ENCODE assay signal across 8 cellular contexts in the genomic region with DNA sequence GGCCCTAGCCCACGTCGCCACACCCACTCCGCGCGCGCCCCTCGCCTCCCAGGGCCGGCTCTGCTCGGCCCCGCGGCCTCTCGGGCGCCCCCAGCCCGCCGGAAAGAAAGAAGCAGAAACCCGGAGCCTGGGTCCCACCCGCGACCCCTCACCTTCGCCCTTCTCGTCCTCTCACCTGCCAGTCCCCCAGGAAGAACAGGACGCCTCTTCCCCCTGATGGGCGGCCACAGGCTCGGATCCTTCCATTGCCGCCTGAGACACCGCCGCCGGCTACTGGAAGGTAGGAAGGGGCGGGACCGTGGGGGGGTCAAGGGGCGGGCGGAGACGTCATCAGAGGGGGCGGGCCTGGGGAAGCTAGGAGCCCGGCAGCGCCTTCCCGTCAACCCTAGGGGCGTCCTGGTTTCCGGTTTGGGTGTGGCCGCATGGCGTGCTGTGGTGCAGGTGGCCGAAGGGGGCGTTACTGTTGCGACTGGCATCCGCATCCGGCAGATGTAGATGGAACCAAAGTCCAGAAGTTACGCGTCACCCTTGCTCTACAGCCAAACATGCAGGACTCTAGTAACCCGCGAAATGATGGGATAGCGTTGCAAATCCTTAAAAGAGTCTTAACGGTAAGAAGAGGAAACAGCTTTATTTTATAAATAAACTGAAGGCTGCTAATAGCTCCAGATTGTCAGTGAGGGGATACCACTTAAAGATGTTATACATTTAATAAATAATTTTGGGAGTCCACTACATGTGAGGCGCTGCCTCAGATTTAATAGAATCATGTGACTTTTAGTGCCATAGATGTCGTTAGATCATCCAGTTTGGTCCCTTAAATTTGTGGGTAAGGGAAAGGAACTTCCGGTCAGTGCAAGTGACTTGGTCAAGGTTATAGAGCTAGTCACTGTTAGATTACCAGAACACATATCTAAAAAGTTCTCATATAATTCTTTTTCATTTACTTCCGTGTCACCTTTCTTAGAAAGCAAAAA. TPM values are rescaled to one million over a fixed set of nuclear protein-coding genes. Genes with fewer than 3 reads are reported as not detected.
DNase-seq lines count a peak whose midpoint lies in the region; ATAC-seq and TF ChIP-seq lines count a peak whose summit lies in the region.

A gene (minus strand): TSS at position 282 of the 977 bp plus-strand sequence. CDS start 36 bp downstream, at position 246.

- H3K27ac ChIP-seq in SU-DHL-6 (ENCODE audit: low read depth, low read length): peak within 1 kb of the TSS; percentile 68
- peak within 1 kb of the TSS; percentile 76 to 83 for H3K27ac ChIP-seq in ovary
- H3K27ac ChIP-seq in thyroid gland: peak within 1 kb of the TSS; percentile 46 to 87 (median 81)

- H3F3A ChIP-seq in SU-DHL-6 (ENCODE audit: insufficient read depth): peaks cover 11% of the 10 kb centered on the region

- WGBS in ovary, 3 donors: 0 to 1% (median 1%) methylated on average over 52 to 55 of the region's 55 CpGs
- 2% methylated on average over 36 to 40 of the region's 55 CpGs for WGBS in thyroid gland, 2 donors

- peaks cover 11% of the 10 kb centered on the region for H3K9me3 Mint-ChIP-seq in activated naive CD8-positive, alpha-beta T cell treated with anti-CD3 and anti-CD28 coated beads, Interleukin-2, amount 10 ng/mL, durations not matched to agents 7 days and 5 days

- peaks cover 38% of the 10 kb centered on the region for H3K36me3 Mint-ChIP-seq in activated naive CD8-positive, alpha-beta T cell treated with anti-CD3 and anti-CD28 coated beads, Interleukin-2, amount 10 ng/mL, durations not matched to agents 7 days and 5 days

- no peaks in the 10 kb centered on the region for H3K9me3 ChIP-seq in SU-DHL-6 (ENCODE audit: insufficient read depth, low read length)
- H3K9me3 ChIP-seq in ovary: no peaks in the 10 kb centered on the region
- no peaks in the 10 kb centered on the region for H3K9me3 ChIP-seq in thyroid gland

- TF ChIP-seq POLR2A in ovary (IDR thresholded peaks at IDR 0.05) (peak; percentile 49), thyroid gland (IDR thresholded peaks at IDR 0.05) (peak in 1 of 2 donors; percentile 62)

- ATAC-seq in HG02759 (IDR thresholded peaks at IDR 0.05; ENCODE audit: unreplicated experiment): peak; percentile 98
- ATAC-seq in activated naive CD8-positive, alpha-beta T cell treated with anti-CD3 and anti-CD28 coated beads, Interleukin-2, amount 10 ng/mL, durations not matched to agents 7 days and 5 days (ENCODE audit: low read depth): peak; percentile 95
- peak; percentile 100 for ATAC-seq in Right ventricle myocardium inferior

- no peaks in the 10 kb centered on the region for H4K20me1 ChIP-seq in SU-DHL-6 (ENCODE audit: low read depth, low read length)

- H2AFZ ChIP-seq in SU-DHL-6 (ENCODE audit: low read depth, low read length, severe bottlenecking): peak within 1 kb of the TSS; percentile 62

- peak within 1 kb of the TSS; percentile 82 for H3K9ac ChIP-seq in SU-DHL-6 (ENCODE audit: low read length)

- H3K79me2 ChIP-seq in SU-DHL-6 (ENCODE audit: insufficient read depth, low read length): peaks cover 65% of the 10 kb centered on the region

- H3K9me2 ChIP-seq in SU-DHL-6 (replicated peaks; ENCODE audit: insufficient read depth, low read length): no peaks in the 10 kb centered on the region

- peak within 1 kb of the TSS; percentile 93 for H3K4me2 ChIP-seq in SU-DHL-6 (ENCODE audit: low read depth, low read length, poor library complexity, severe bottlenecking)

- H3K4me1 Mint-ChIP-seq in activated naive CD8-positive, alpha-beta T cell treated with anti-CD3 and anti-CD28 coated beads, Interleukin-2, amount 10 ng/mL, durations not matched to agents 7 days and 5 days: peaks cover 53% of the 10 kb centered on the region

- intact Hi-C loops in Right ventricle myocardium inferior (cut with DNase I): loop anchor here (2.0 kb wide), 1 partner anchor 156 kb away; a partner anchor contains a TSS
- intact Hi-C loops in ovary (cut with DNase I): loop anchor here in 1 of 4 donors (10.0 kb wide), 1 partner anchor 156 kb away; a partner anchor contains a TSS
- intact Hi-C loops in thyroid gland (cut with DNase I): no loop called here

- peak within 1 kb of the TSS; percentile 98 for H3K4me3 Mint-ChIP-seq in activated naive CD8-positive, alpha-beta T cell treated with anti-CD3 and anti-CD28 coated beads, Interleukin-2, amount 10 ng/mL, durations not matched to agents 7 days and 5 days

- H3K4me1 ChIP-seq in ovary (ENCODE audit: insufficient read depth) (no peaks in the 10 kb centered on the region), thyroid gland (peaks cover 15 to 16% of the 10 kb centered on the region in 2 donors)

- H3K27ac Mint-ChIP-seq in activated naive CD8-positive, alpha-beta T cell treated with anti-CD3 and anti-CD28 coated beads, Interleukin-2, amount 10 ng/mL, durations not matched to agents 7 days and 5 days: peak within 1 kb of the TSS; percentile 98

- no peaks in the 10 kb centered on the region for H3K36me3 ChIP-seq in SU-DHL-6 (ENCODE audit: low read length)
- H3K36me3 ChIP-seq in ovary: no peaks in the 10 kb centered on the region
- no peaks in the 10 kb centered on the region for H3K36me3 ChIP-seq in thyroid gland

- H3K27me3 Mint-ChIP-seq in activated naive CD8-positive, alpha-beta T cell treated with anti-CD3 and anti-CD28 coated beads, Interleukin-2, amount 10 ng/mL, durations not matched to agents 7 days and 5 days: no peaks in the 10 kb centered on the region

- DNase-seq in NCI-H128 (lab: John Stamatoyannopoulos, UW; ENCODE audit: unreplicated experiment): peak; percentile 70
- peak; percentile 95 for DNase-seq in activated naive CD8-positive, alpha-beta T cell treated with anti-CD3 and anti-CD28 coated beads, Interleukin-2, amount 10 ng/mL, durations not matched to agents 7 days and 5 days
- peak; percentile 97 for DNase-seq in Right ventricle myocardium inferior (ENCODE audit: missing footprints)
- DNase-seq in ovary: peak; percentile 93 to 96 (median 95)
- DNase-seq in thyroid gland: peak; percentile 97

- peak; percentile 40 for TF ChIP-seq EP300 in ovary (IDR thresholded peaks at IDR 0.05)

- peak within 1 kb of the TSS; percentile 85 for H3K4me3 ChIP-seq in SU-DHL-6 (ENCODE audit: insufficient read depth, low read length, poor library complexity, severe bottlenecking)
- H3K4me3 ChIP-seq in ovary: peak within 1 kb of the TSS; percentile 75
- peak within 1 kb of the TSS; percentile 78 to 86 (median 80) for H3K4me3 ChIP-seq in thyroid gland (replicated peaks in 1 of 3)

- TF ChIP-seq CTCF in GM12873 (IDR thresholded peaks at IDR 0.05; ENCODE audit: insufficient read depth, low read depth, low read length, missing control alignments) (peak; percentile 40), SU-DHL-6 (IDR thresholded peaks at IDR 0.05; ENCODE audit: insufficient read depth, low read length, poor library complexity, severe bottlenecking) (peak; percentile 29), ovary (IDR thresholded peaks at IDR 0.05) (peak; percentile 33 to 53 (median 46)), thyroid gland (IDR thresholded peaks at IDR 0.05) (peak in 3 of 6 experiments; percentile 32 to 42 (median 35))

- POLR2A ChIA-PET in activated naive CD8-positive, alpha-beta T cell treated with anti-CD3 and anti-CD28 coated beads, Interleukin-2, amount 10 ng/mL, durations not matched to agents 7 days and 5 days (lab: Charles Lee): interaction anchor here (0.7 to 2.5 kb wide), 9 partner anchors 10 to 157 kb away, joined by 3 to 16 read pairs (median 4); a partner anchor contains a TSS

- no peaks in the 10 kb centered on the region for H3K27me3 ChIP-seq in SU-DHL-6 (ENCODE audit: low read length)
- H3K27me3 ChIP-seq in ovary: no peaks in the 10 kb centered on the region
- no peaks in the 10 kb centered on the region for H3K27me3 ChIP-seq in thyroid gland

RNA-seq across cellular contexts. Expression of the gene that starts here (rescaled TPM):
- 10 to 100 TPM; 64.8 to 65.2 TPM for total RNA-seq in activated naive CD8-positive, alpha-beta T cell treated with anti-CD3 and anti-CD28 coated beads, Interleukin-2, amount 10 ng/mL, durations not matched to agents 7 days and 5 days
- total RNA-seq in Right ventricle myocardium inferior (18.1 TPM), ovary (10 to 100 TPM; 33.4 to 51.7 (median 40.5) TPM), thyroid gland (100 to 1,000 TPM in 2 of 4 donors, 10 to 100 TPM in 2; 31.9 to 180 (median 97.5) TPM)
- polyA plus RNA-seq in ovary: 10 to 100 TPM in 1 of 2 donors, 1 to 10 TPM in 1; 7.4 to 16.0 TPM

Comparison
In these comparisons a context has a peak if more than half of its experiments do, and no peak if none do; other contexts are left out.
1. Peak in every context shown above with its lines: DNase-seq, ATAC-seq, H3K4me3 ChIP-seq and H3K27ac ChIP-seq.